Comparison of ENCODE assay signal across 14 cellular contexts in genomic region chr4:185638548-185639301, GRCh38.
A peak's percentile ranks its signal among the peaks of the same experiment; 100 is the strongest.
DNase-seq lines count a peak whose midpoint lies in the region; ATAC-seq and TF ChIP-seq lines count a peak whose summit lies in the region.
"Had no signal": no experiment of that assay in that cellular context is flagged by ENCODE, and none has a peak within 500 bp of the region (broad histone marks: within the 10 kb centered on the region; RNA-seq: fewer than 3 reads in every experiment).

No MANE protein-coding gene starts in this region.

- H3K9ac ChIP-seq in muscle layer of colon (ENCODE audit: low read length) = no peak overlapping the region

- DNase-seq in Right ventricle myocardium inferior (ENCODE audit: missing footprints) (no peak), left ventricle myocardium inferior (no peak), fibroblast of pulmonary artery (ENCODE audit: low read depth) (peak; percentile 10), upper lobe of right lung (no peak), RWPE1 (ENCODE audit: low spot score) (no peak), superior temporal gyrus (ENCODE audit: extremely low spot score) (no peak), nucleus accumbens (lab: John Stamatoyannopoulos, UW) (no peak)
- DNase-seq: activated CD8-positive, alpha-beta memory T cell treated with anti-CD3 and anti-CD28 coated beads, Interleukin-2, amount 10 ng/mL, durations not matched to agents 7 days and 5 days; DMS79; NCI-H1105 treated with DMSO at 0.1 percent for 48 hours; NCI-H526 treated with DMSO at 0.1 percent for 48 hours; SHP77 treated with DMSO at 0.1 percent for 48 hours had no signal

- intact Hi-C loops in Right ventricle myocardium inferior (cut with DNase I) = no loop called here
- intact Hi-C loops in left ventricle myocardium inferior (cut with micrococcal nuclease) = no loop called here
- intact Hi-C loops in upper lobe of right lung (cut with DNase I) = no loop called here

- CTCF ChIA-PET in RWPE1 (lab: Yijun Ruan, JAX) = interaction anchor here (0.6 to 2.8 kb wide), 4 partner anchors 383 to 537 kb away, joined by 3 to 25 read pairs (median 3); no protein-coding TSS in a partner anchor

- H3K4me3 ChIP-seq in left ventricle myocardium inferior (no peak overlapping the region), fibroblast of pulmonary artery (replicated peaks; ENCODE audit: low read depth, low read length) (peak overlapping the region; percentile 21), muscle layer of colon (ENCODE audit: low read depth in 1 of 2, low read length in 2 of 2) (no peak overlapping the region), upper lobe of right lung (no peak overlapping the region)
- H3K4me3 ChIP-seq: adrenal gland had no signal

- H3K36me3 ChIP-seq in left ventricle myocardium inferior (peaks cover 56% of the 10 kb centered on the region), muscle layer of colon (ENCODE audit: insufficient read depth, low read length) (peaks cover 7% of the 10 kb centered on the region), upper lobe of right lung (no peaks in the 10 kb centered on the region)

- POLR2A ChIA-PET in RWPE1 (lab: Yijun Ruan, JAX; ENCODE audit: low non-redundant PET) = no interaction called here

- H3K4me1 ChIP-seq in left ventricle myocardium inferior (no peaks in the 10 kb centered on the region), muscle layer of colon (ENCODE audit: insufficient read depth, low read length) (peaks cover 11% of the 10 kb centered on the region), upper lobe of right lung (no peaks in the 10 kb centered on the region)

- H3K27me3 ChIP-seq in left ventricle myocardium inferior (ENCODE audit: low read depth) (no peaks in the 10 kb centered on the region), muscle layer of colon (ENCODE audit: control insufficient read depth in 1 of 2, insufficient read depth in 2 of 2, low read length in 2 of 2) (no peaks in the 10 kb centered on the region), upper lobe of right lung (no peaks in the 10 kb centered on the region)
- H3K27me3 ChIP-seq: adrenal gland had no signal

- H3K9me3 ChIP-seq in left ventricle myocardium inferior (replicated peaks) (peaks cover 9% of the 10 kb centered on the region), muscle layer of colon (ENCODE audit: low read length) (no peaks in the 10 kb centered on the region), upper lobe of right lung (peaks cover 8% of the 10 kb centered on the region)
- H3K9me3 ChIP-seq: adrenal gland had no signal

- no peak for TF ChIP-seq CTCF in left ventricle myocardium inferior (IDR thresholded peaks at IDR 0.05; ENCODE audit: borderline replicate concordance)
- no peak for TF ChIP-seq CTCF in fibroblast of pulmonary artery (IDR thresholded peaks at IDR 0.05; ENCODE audit: low read length, missing control alignments)
- no peak for TF ChIP-seq CTCF in upper lobe of right lung (IDR thresholded peaks at IDR 0.05)
- no peak for TF ChIP-seq CTCF in RWPE1 (conservative IDR thresholded peaks at IDR 0.05; ENCODE audit: low read depth)

- ATAC-seq in Right ventricle myocardium inferior = peak; percentile 44
- ATAC-seq in upper lobe of right lung = peak; percentile 27
- ATAC-seq: activated CD8-positive, alpha-beta memory T cell treated with anti-CD3 and anti-CD28 coated beads, Interleukin-2, amount 10 ng/mL, durations not matched to agents 7 days and 5 days had no signal

- H3K27ac ChIP-seq in left ventricle myocardium inferior (replicated peaks) = no peak overlapping the region
- H3K27ac ChIP-seq in muscle layer of colon (ENCODE audit: low read depth, low read length) = peak overlapping the region; percentile 41
- no peak overlapping the region for H3K27ac ChIP-seq in upper lobe of right lung
- H3K27ac ChIP-seq in RWPE1 = no peak overlapping the region
